In the genomic region with DNA sequence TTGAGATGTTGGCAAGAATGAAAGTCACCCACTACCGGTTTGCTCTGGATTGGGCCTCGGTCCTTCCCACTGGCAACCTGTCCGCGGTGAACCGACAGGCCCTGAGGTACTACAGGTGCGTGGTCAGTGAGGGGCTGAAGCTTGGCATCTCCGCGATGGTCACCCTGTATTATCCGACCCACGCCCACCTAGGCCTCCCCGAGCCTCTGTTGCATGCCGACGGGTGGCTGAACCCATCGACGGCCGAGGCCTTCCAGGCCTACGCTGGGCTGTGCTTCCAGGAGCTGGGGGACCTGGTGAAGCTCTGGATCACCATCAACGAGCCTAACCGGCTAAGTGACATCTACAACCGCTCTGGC, we compare ENCODE assay signal across 9 cellular contexts. TPM values are rescaled to one million over a fixed set of nuclear protein-coding genes. Genes with fewer than 3 reads are reported as not detected.
A peak's percentile ranks its signal among the peaks of the same experiment; 100 is the strongest.
DNase-seq lines count a peak whose midpoint lies in the region; ATAC-seq and TF ChIP-seq lines count a peak whose summit lies in the region.
"Had no signal": no experiment of that assay in that cellular context is flagged by ENCODE, and none has a peak within 500 bp of the region (broad histone marks: within the 10 kb centered on the region; RNA-seq: fewer than 3 reads in every experiment).

No MANE protein-coding gene starts in this region.

- no peak for ATAC-seq in GM19023 (IDR thresholded peaks at IDR 0.05; ENCODE audit: unreplicated experiment)
- ATAC-seq in HG02759 (IDR thresholded peaks at IDR 0.05; ENCODE audit: unreplicated experiment) = no peak

- peaks cover 16% of the 10 kb centered on the region for H3K36me3 Mint-ChIP-seq in Calu3 (ENCODE audit: insufficient read depth, unreplicated experiment)

- no peak overlapping the region for H3K27ac Mint-ChIP-seq in Calu3 (ENCODE audit: unreplicated experiment)

- H3K4me3 ChIP-seq in adipocyte (ENCODE audit: low read length) (peak overlapping the region; percentile 77), hepatocyte (peak overlapping the region; percentile 20), sigmoid colon (peak overlapping the region; percentile 31 to 50 (median 48))

- CTCF ChIA-PET in Calu3 (lab: Charles Lee) = interaction anchor here (0.6 kb wide), 1 partner anchor 259 kb away, joined by 3 read pairs; no protein-coding TSS in a partner anchor

- no peaks in the 10 kb centered on the region for H3K9me3 Mint-ChIP-seq in Calu3 (ENCODE audit: low read depth, unreplicated experiment)

- H3K9me3 ChIP-seq in adipocyte (ENCODE audit: control insufficient read depth, low read length) (no peaks in the 10 kb centered on the region), hepatocyte (ENCODE audit: low read depth) (no peaks in the 10 kb centered on the region), sigmoid colon (no peaks in the 10 kb centered on the region)

- H3K79me2 ChIP-seq in hepatocyte = no peaks in the 10 kb centered on the region

- no peak for TF ChIP-seq POLR2A in sigmoid colon (IDR thresholded peaks at IDR 0.05)

- H3K27ac ChIP-seq in hepatocyte (peak overlapping the region; percentile 11), sigmoid colon (peak overlapping the region in 2 of 4 donors; percentile 37 to 46)

- peak overlapping the region; percentile 73 for H3K9ac ChIP-seq in adipocyte (ENCODE audit: low read length)

- H3K4me3 Mint-ChIP-seq in Calu3 (ENCODE audit: low read depth, unreplicated experiment) = peak overlapping the region; percentile 62

- H3K4me2 ChIP-seq in hepatocyte = peak overlapping the region; percentile 82

- TF ChIP-seq EP300 in sigmoid colon (IDR thresholded peaks at IDR 0.05) = no peak

- H3K4me1 ChIP-seq in adipocyte (ENCODE audit: control insufficient read depth, insufficient read depth, low read length) (peaks cover 26% of the 10 kb centered on the region), hepatocyte (ENCODE audit: insufficient read depth) (no peaks in the 10 kb centered on the region), sigmoid colon (peaks cover 0 to 12% (median 8%) of the 10 kb centered on the region in 4 donors)

- peak overlapping the region; percentile 17 for H2AFZ ChIP-seq in hepatocyte

- DNase-seq in Calu3 (no peak), adipocyte (ENCODE audit: low read depth) (no peak), hepatocyte (ENCODE audit: low spot score) (no peak), sigmoid colon (no peak), kidney tubule cell (ENCODE audit: low spot score) (no peak), NCI-H1105 treated with DMSO at 0.1 percent for 48 hours (lab: John Stamatoyannopoulos, UW) (no peak)
- DNase-seq: hippocampal formation had no signal

- intact Hi-C loops in Calu3 (cut with micrococcal nuclease; ENCODE audit: unreplicated experiment) (no loop called here), sigmoid colon (cut with DNase I) (no loop called here)

- peaks cover 30% of the 10 kb centered on the region for H3K36me3 ChIP-seq in adipocyte (ENCODE audit: control insufficient read depth, insufficient read depth, low read length, severe bottlenecking)
- H3K36me3 ChIP-seq in hepatocyte (replicated peaks; ENCODE audit: insufficient read depth, low read depth) = no peaks in the 10 kb centered on the region
- H3K36me3 ChIP-seq in sigmoid colon = peaks cover 0 to 13% (median 1%) of the 10 kb centered on the region in 4 donors

- 91% methylated on average over 18 of the region's 20 CpGs for WGBS in hepatocyte (ENCODE audit: low lambda C conversion rate, missing lambda C conversion rate)
- WGBS in sigmoid colon, 2 donors = 78 to 86% methylated on average over 20 of the region's 20 CpGs

- no peaks in the 10 kb centered on the region for H4K20me1 ChIP-seq in hepatocyte (ENCODE audit: insufficient read depth, poor library complexity, severe bottlenecking)

- no peaks in the 10 kb centered on the region for H3K4me1 Mint-ChIP-seq in Calu3 (ENCODE audit: low read depth, unreplicated experiment)

- no TSS peak for BruUV-seq in Calu3 (replicated peaks; lab: Mats Ljungman, UMichigan)

- no peaks in the 10 kb centered on the region for H3K27me3 ChIP-seq in adipocyte (replicated peaks; ENCODE audit: control insufficient read depth, insufficient read depth, low read length)
- H3K27me3 ChIP-seq in hepatocyte = no peaks in the 10 kb centered on the region
- no peaks in the 10 kb centered on the region for H3K27me3 ChIP-seq in sigmoid colon

- H3K27me3 Mint-ChIP-seq in Calu3 (ENCODE audit: unreplicated experiment) = no peaks in the 10 kb centered on the region

- H3K9me2 ChIP-seq in hepatocyte (replicated peaks; ENCODE audit: insufficient read depth) = no peaks in the 10 kb centered on the region

- TF ChIP-seq CTCF in Calu3 (IDR thresholded peaks at IDR 0.05; ENCODE audit: unreplicated experiment) = no peak
- no peak for TF ChIP-seq CTCF in hepatocyte (IDR thresholded peaks at IDR 0.05; ENCODE audit: poor library complexity)
- no peak for TF ChIP-seq CTCF in sigmoid colon (IDR thresholded peaks at IDR 0.05)

RNA-seq across cellular contexts. Expression of gene RPL9, which starts 12.3 kb away (rescaled TPM):
- total RNA-seq in Calu3 (2022) (421 and 485 TPM in 2 replicates), hepatocyte (2,831 and 3,164 TPM in 2 replicates), sigmoid colon (over 10,000 TPM in 1 of 4 donors, 1,000 to 10,000 TPM in 3; 4,848 to 14,511 (median 7,301) TPM)
- polyA plus RNA-seq in hepatocyte (439 and 475 TPM in 2 replicates), sigmoid colon (1,000 to 10,000 TPM; 1,915 to 4,730 (median 2,671) TPM)

RNA-seq across cellular contexts. Expression of gene LIAS, which starts 12.4 kb away (rescaled TPM):
- total RNA-seq in Calu3 (2022) = 10.0 and 12.9 TPM in 2 replicates
- 10.3 and 12.3 TPM in 2 replicates for total RNA-seq in hepatocyte
- 10.4 and 12.3 TPM in 2 replicates for polyA plus RNA-seq in hepatocyte
- 10 to 100 TPM; 16.1 to 24.8 (median 18.8) TPM for total RNA-seq in sigmoid colon
- 10 to 100 TPM; 20.7 to 24.0 (median 23.4) TPM for polyA plus RNA-seq in sigmoid colon

RNA-seq across cellular contexts. Expression of gene KLB, which starts 39.7 kb away (rescaled TPM):
- 0.07 and 0.09 TPM in 2 replicates for total RNA-seq in Calu3 (2022)
- total RNA-seq in hepatocyte = 18.2 and 20.3 TPM in 2 replicates
- polyA plus RNA-seq in hepatocyte = 7.5 and 11.5 TPM in 2 replicates
- 1 to 10 TPM in 1 of 4 donors, under 1 TPM in 1, not detected in 2; 0.16 to 1.4 TPM for total RNA-seq in sigmoid colon
- polyA plus RNA-seq in sigmoid colon = 1 to 10 TPM in 2 of 3 donors, under 1 TPM in 1; 0.55 to 1.6 (median 1.2) TPM

Comparison
In these comparisons a context has a peak if more than half of its experiments do, and no peak if none do; other contexts are left out.
1. H3K4me3 ChIP-seq: peak in every context shown above with its lines; median percentile 77 in adipocyte; 48 in sigmoid colon; 20 in hepatocyte.